19 cellular contexts compared by ENCODE assay signal in genomic region chr1:213688655-213689054, GRCh38.
"Had no signal": no experiment of that assay in that cellular context is flagged by ENCODE, and none has a peak within 500 bp of the region (broad histone marks: within the 10 kb centered on the region; RNA-seq: fewer than 3 reads in every experiment).

No MANE protein-coding gene starts in this region.

- H3K4me3 ChIP-seq: coronary artery, esophagus muscularis mucosa, hepatocyte, neural progenitor cell, ovary, right atrium auricular region, sigmoid colon, skin epidermis had no signal

- DNase-seq: caudate nucleus; effector CD4-positive, alpha-beta T cell; endodermal cell; foreskin fibroblast; head of caudate nucleus; kidney glomerular epithelial cell; nucleus accumbens; ovary; sigmoid colon; stimulated activated CD4-positive, alpha-beta T cell treated with anti-CD3 and anti-CD28 coated beads, Interleukin-2, amount 100 ng/mL, for 24 hours; stimulated activated naive CD4-positive, alpha-beta T cell treated with Interleukin-2 at 50 U/mL for 16 hours had no signal

- H3K9me3 Mint-ChIP-seq: endodermal cell; natural killer cell treated with Interleukin-12 subunit alpha and Interleukin-12 subunit beta and Interleukin-15 and Interleukin-18, amount 100 ng/mL, for 72 hours; neural progenitor cell had no signal

- H3K4me2 ChIP-seq: hepatocyte, neural progenitor cell had no signal

- H3K27ac Mint-ChIP-seq: endodermal cell; natural killer cell treated with Interleukin-12 subunit alpha and Interleukin-12 subunit beta and Interleukin-15 and Interleukin-18, amount 100 ng/mL, for 72 hours; neural progenitor cell had no signal

- ATAC-seq: left lobe of liver had no signal

- H3K36me3 ChIP-seq: esophagus muscularis mucosa, neural progenitor cell, ovary, right atrium auricular region, sigmoid colon had no signal

- H3K4me1 ChIP-seq: esophagus muscularis mucosa, right atrium auricular region, sigmoid colon had no signal

- H3K27me3 ChIP-seq: hepatocyte, neural progenitor cell, ovary, right atrium auricular region, sigmoid colon had no signal

- H3K27ac ChIP-seq: coronary artery, esophagus muscularis mucosa, hepatocyte, neural progenitor cell, ovary, right atrium auricular region, sigmoid colon had no signal

- H3K9me3 ChIP-seq: esophagus muscularis mucosa, ovary, right atrium auricular region, sigmoid colon had no signal

- H3K36me3 Mint-ChIP-seq: natural killer cell treated with Interleukin-12 subunit alpha and Interleukin-12 subunit beta and Interleukin-15 and Interleukin-18, amount 100 ng/mL, for 72 hours; neural progenitor cell had no signal

- H2AFZ ChIP-seq: hepatocyte, neural progenitor cell had no signal

- H3K9ac ChIP-seq: neural progenitor cell had no signal

- H3K79me2 ChIP-seq: hepatocyte had no signal

- H3K4me3 Mint-ChIP-seq: endodermal cell; natural killer cell treated with Interleukin-12 subunit alpha and Interleukin-12 subunit beta and Interleukin-15 and Interleukin-18, amount 100 ng/mL, for 72 hours; neural progenitor cell had no signal
